17 cellular contexts compared by ENCODE assay signal in genomic region chr17:22268214-22268911, GRCh38.
"Had no signal": no experiment of that assay in that cellular context is flagged by ENCODE, and none has a peak within 500 bp of the region (broad histone marks: within the 10 kb centered on the region; RNA-seq: fewer than 3 reads in every experiment).

No MANE protein-coding gene starts in this region.

- DNase-seq: activated CD4-positive, alpha-beta T cell treated with anti-CD3 and anti-CD28 coated beads, Interleukin-2, amount 50 U/mL, for 1 hour; activated CD8-positive, alpha-beta memory T cell treated with anti-CD3 and anti-CD28 coated beads for 24 hours; activated CD8-positive, alpha-beta memory T cell treated with anti-CD3 and anti-CD28 coated beads, Interleukin-2, amount 50 U/mL, for 48 hours; activated effector memory CD4-positive, alpha-beta T cell treated with Interleukin-2 at 50 U/mL for 16 hours; activated naive CD4-positive, alpha-beta T cell treated with anti-CD3 and anti-CD28 coated beads, Interleukin-2, amount 50 U/mL, for 16 hours; activated T-cell treated with anti-CD3 and anti-CD28 coated beads, Interleukin-2, amount 50 U/mL, for 48 hours; brain microvascular endothelial cell; cortex of kidney; hypothalamus; mammary epithelial cell; occipital lobe; stimulated activated naive CD8-positive, alpha-beta T cell treated with anti-CD3 and anti-CD28 coated beads, Interleukin-15, amount 100 ng/mL, for 72 hours; T-helper 1 cell; T1000 had no signal

- H3K4me1 Mint-ChIP-seq: central memory CD8-positive, alpha-beta T cell; stimulated activated naive CD8-positive, alpha-beta T cell treated with anti-CD3 and anti-CD28 coated beads, Interleukin-15, amount 100 ng/mL, for 72 hours had no signal

- H3K4me3 Mint-ChIP-seq: central memory CD8-positive, alpha-beta T cell; stimulated activated naive CD8-positive, alpha-beta T cell treated with anti-CD3 and anti-CD28 coated beads, Interleukin-15, amount 100 ng/mL, for 72 hours had no signal

- H3K27ac Mint-ChIP-seq: progenitor cell of endocrine pancreas; stimulated activated naive CD8-positive, alpha-beta T cell treated with anti-CD3 and anti-CD28 coated beads, Interleukin-15, amount 100 ng/mL, for 72 hours had no signal

- H3K36me3 ChIP-seq: brain microvascular endothelial cell had no signal

- H3K27me3 ChIP-seq: brain microvascular endothelial cell had no signal

- H3K27me3 Mint-ChIP-seq: central memory CD8-positive, alpha-beta T cell; progenitor cell of endocrine pancreas; stimulated activated naive CD8-positive, alpha-beta T cell treated with anti-CD3 and anti-CD28 coated beads, Interleukin-15, amount 100 ng/mL, for 72 hours had no signal

- H3K27ac ChIP-seq: brain microvascular endothelial cell had no signal

- ATAC-seq: activated CD4-positive, CD25-positive, alpha-beta regulatory T cell treated with anti-CD3 and anti-CD28 coated beads, Interleukin-2, amount 50 U/mL, for 24 hours; stimulated activated naive CD8-positive, alpha-beta T cell treated with anti-CD3 and anti-CD28 coated beads, Interleukin-15, amount 100 ng/mL, for 72 hours had no signal
